1 cellular context compared by ENCODE assay signal in the genomic region with DNA sequence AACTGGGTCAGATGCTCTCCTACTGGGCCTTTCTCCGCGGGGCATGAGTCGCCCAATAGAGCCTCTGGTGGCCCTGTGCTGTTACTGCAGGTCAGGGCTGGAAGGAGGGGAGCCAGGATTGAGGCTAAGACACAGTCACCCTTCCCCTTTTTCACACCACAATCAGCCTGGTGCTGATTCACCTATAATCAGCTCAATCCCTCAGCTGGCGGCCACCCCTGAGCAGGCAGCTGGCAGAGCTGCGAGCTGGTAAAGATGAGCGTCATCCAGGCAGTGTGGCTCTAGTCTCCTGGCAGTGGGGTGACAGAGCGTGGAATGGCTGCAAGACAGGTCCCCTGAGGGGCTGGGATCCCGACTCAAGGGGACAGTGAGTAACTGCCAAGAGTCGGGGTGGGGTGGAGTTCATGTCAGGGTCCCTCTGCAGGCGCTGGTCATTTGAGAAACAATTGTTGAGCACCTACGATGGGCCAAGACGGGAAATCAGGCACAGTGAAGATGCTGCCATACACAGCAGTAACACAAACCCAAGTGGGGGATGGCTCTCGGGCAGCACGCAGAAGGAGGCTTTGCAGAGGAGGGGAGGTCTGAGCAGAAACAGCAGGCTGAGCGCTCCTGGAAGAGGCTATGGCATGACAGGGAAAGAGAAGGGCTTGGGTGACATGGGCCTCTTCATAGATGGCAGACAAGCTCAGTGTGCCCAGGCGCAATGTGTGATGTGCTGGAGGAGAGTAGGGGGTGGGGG.
TF ChIP-seq lines count a peak whose summit lies in the region.

No MANE protein-coding gene starts in this region.

TF ChIP-seq in K562, 482 proteins besides CTCF, POLR2A, EP300 and RAD21 (continued from another document):
- TF ChIP-seq, protein P1, sequence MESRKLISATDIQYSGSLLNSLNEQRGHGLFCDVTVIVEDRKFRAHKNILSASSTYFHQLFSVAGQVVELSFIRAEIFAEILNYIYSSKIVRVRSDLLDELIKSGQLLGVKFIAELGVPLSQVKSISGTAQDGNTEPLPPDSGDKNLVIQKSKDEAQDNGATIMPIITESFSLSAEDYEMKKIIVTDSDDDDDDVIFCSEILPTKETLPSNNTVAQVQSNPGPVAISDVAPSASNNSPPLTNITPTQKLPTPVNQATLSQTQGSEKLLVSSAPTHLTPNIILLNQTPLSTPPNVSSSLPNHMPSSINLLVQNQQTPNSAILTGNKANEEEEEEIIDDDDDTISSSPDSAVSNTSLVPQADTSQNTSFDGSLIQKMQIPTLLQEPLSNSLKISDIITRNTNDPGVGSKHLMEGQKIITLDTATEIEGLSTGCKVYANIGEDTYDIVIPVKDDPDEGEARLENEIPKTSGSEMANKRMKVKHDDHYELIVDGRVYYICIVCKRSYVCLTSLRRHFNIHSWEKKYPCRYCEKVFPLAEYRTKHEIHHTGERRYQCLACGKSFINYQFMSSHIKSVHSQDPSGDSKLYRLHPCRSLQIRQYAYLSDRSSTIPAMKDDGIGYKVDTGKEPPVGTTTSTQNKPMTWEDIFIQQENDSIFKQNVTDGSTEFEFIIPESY (CRISPR knock-in tag; IDR thresholded peaks at IDR 0.05), result no peak
- TF ChIP-seq ATF7 (IDR thresholded peaks at IDR 0.05), result peak; percentile 27; the same call in 1 of the 2 replicates
- no peak for TF ChIP-seq CXXC5 (CRISPR knock-in tag; IDR thresholded peaks at IDR 0.05)
- TF ChIP-seq HDGF (IDR thresholded peaks at IDR 0.05), result no peak
- TF ChIP-seq ZNF583 (CRISPR knock-in tag; IDR thresholded peaks at IDR 0.05), result no peak
- no peak for TF ChIP-seq ZNF785 (CRISPR knock-in tag; IDR thresholded peaks at IDR 0.05)
- TF ChIP-seq TCF15 (CRISPR knock-in tag; IDR thresholded peaks at IDR 0.05), result no peak
- no peak for TF ChIP-seq ZNF224 (CRISPR knock-in tag; IDR thresholded peaks at IDR 0.05)
- no peak for TF ChIP-seq IRF2 (CRISPR knock-in tag; IDR thresholded peaks at IDR 0.05)
- no peak; a peak in 1 of 4 replicates for TF ChIP-seq KDM4B (IDR thresholded peaks at IDR 0.05; ENCODE audit: borderline replicate concordance in 2 of 2, low read depth in 1 of 2)
